In genomic region chr1:179968284-179968993, GRCh38 we compare ENCODE assay signal across 23 cellular contexts. TPM values are rescaled to one million over a fixed set of nuclear protein-coding genes. Genes with fewer than 3 reads are reported as not detected.
A peak's percentile ranks its signal among the peaks of the same experiment; 100 is the strongest.
DNase-seq lines count a peak whose midpoint lies in the region; ATAC-seq and TF ChIP-seq lines count a peak whose summit lies in the region.
"Had no signal": no experiment of that assay in that cellular context is flagged by ENCODE, and none has a peak within 500 bp of the region (broad histone marks: within the 10 kb centered on the region; RNA-seq: fewer than 3 reads in every experiment).

No MANE protein-coding gene starts in this region.

- H3K9me3 ChIP-seq in ascending aorta (peaks cover 0 to 10% of the 10 kb centered on the region in 2 donors), tibial artery (no peaks in the 10 kb centered on the region)
- H3K9me3 ChIP-seq: pancreas had no signal

- no peak overlapping the region for H3K4me3 Mint-ChIP-seq in activated naive CD8-positive, alpha-beta T cell
- H3K4me3 Mint-ChIP-seq in activated naive CD8-positive, alpha-beta T cell treated with anti-CD3 and anti-CD28 coated beads, Interleukin-2, amount 50 U/mL, for 24 hours: no peak overlapping the region
- H3K4me3 Mint-ChIP-seq in nephron progenitor cell: no peak overlapping the region
- H3K4me3 Mint-ChIP-seq: activated CD4-positive, alpha-beta T cell treated with anti-CD3 and anti-CD28 coated beads, Interleukin-2, amount 10 ng/mL, durations not matched to agents 24 days and 14 days; type B pancreatic cell had no signal

- H3K27me3 Mint-ChIP-seq in activated naive CD8-positive, alpha-beta T cell: no peaks in the 10 kb centered on the region
- H3K27me3 Mint-ChIP-seq in activated naive CD8-positive, alpha-beta T cell treated with anti-CD3 and anti-CD28 coated beads, Interleukin-2, amount 50 U/mL, for 24 hours: no peaks in the 10 kb centered on the region
- H3K27me3 Mint-ChIP-seq in nephron progenitor cell (ENCODE audit: low read depth, poor library complexity): peaks cover 2% of the 10 kb centered on the region
- H3K27me3 Mint-ChIP-seq: activated CD4-positive, alpha-beta T cell treated with anti-CD3 and anti-CD28 coated beads, Interleukin-2, amount 10 ng/mL, durations not matched to agents 24 days and 14 days; naive B cell; type B pancreatic cell had no signal

- H3K36me3 ChIP-seq in ascending aorta (no peaks in the 10 kb centered on the region), tibial artery (no peaks in the 10 kb centered on the region)

- peaks cover 9 to 36% of the 10 kb centered on the region in 2 donors for H3K4me1 ChIP-seq in ascending aorta
- peaks cover 0 to 91% (median 31%) of the 10 kb centered on the region in 4 donors for H3K4me1 ChIP-seq in tibial artery
- H3K4me1 ChIP-seq: foreskin keratinocyte had no signal

- intact Hi-C loops in ascending aorta (cut with DNase I) (loop anchor here (2.0 to 5.0 kb wide), 2 partner anchors 14 to 39 kb away; partner anchors contain the start of gene CEP350), tibial artery (cut with DNase I; ENCODE audit: low total_unique reads) (no loop called here)

- H3K9me3 Mint-ChIP-seq in activated naive CD8-positive, alpha-beta T cell (ENCODE audit: low read depth): no peaks in the 10 kb centered on the region
- H3K9me3 Mint-ChIP-seq in activated naive CD8-positive, alpha-beta T cell treated with anti-CD3 and anti-CD28 coated beads, Interleukin-2, amount 50 U/mL, for 24 hours: no peaks in the 10 kb centered on the region
- peaks cover 51% of the 10 kb centered on the region for H3K9me3 Mint-ChIP-seq in nephron progenitor cell

- no peak for ATAC-seq in activated naive CD8-positive, alpha-beta T cell treated with anti-CD3 and anti-CD28 coated beads, Interleukin-2, amount 50 U/mL, for 24 hours
- ATAC-seq: foreskin keratinocyte had no signal

- peak overlapping the region; percentile 78 to 85 for H3K27ac ChIP-seq in ascending aorta
- H3K27ac ChIP-seq in tibial artery: peak overlapping the region; percentile 75
- H3K27ac ChIP-seq: foreskin keratinocyte, KMS-11, pancreas had no signal

- no peak for DNase-seq in activated naive CD8-positive, alpha-beta T cell treated with anti-CD3 and anti-CD28 coated beads, Interleukin-2, amount 50 U/mL, for 24 hours
- DNase-seq in ascending aorta (ENCODE audit: low spot score in 2 of 2) (no peak), nephron progenitor cell (no peak), tibial artery (no peak), NOMO-1 treated with DMSO at 0.1 percent for 48 hours (lab: John Stamatoyannopoulos, UW; ENCODE audit: unreplicated experiment) (no peak), NCI-H1092 (lab: John Stamatoyannopoulos, UW) (no peak), SKM-1 (lab: John Stamatoyannopoulos, UW; ENCODE audit: unreplicated experiment) (no peak)
- DNase-seq: 8988T; activated CD4-positive, alpha-beta T cell treated with anti-CD3 and anti-CD28 coated beads, Interleukin-2, amount 10 ng/mL, durations not matched to agents 24 days and 14 days; COR-L47; DND-41; foreskin keratinocyte; H7; kidney; mesenchymal stem cell; naive B cell; NCI-H1105; NCI-H524; pancreas had no signal

- peaks cover 65% of the 10 kb centered on the region for H3K4me1 Mint-ChIP-seq in activated naive CD8-positive, alpha-beta T cell (ENCODE audit: low read depth)
- peaks cover 55% of the 10 kb centered on the region for H3K4me1 Mint-ChIP-seq in activated naive CD8-positive, alpha-beta T cell treated with anti-CD3 and anti-CD28 coated beads, Interleukin-2, amount 50 U/mL, for 24 hours
- peaks cover 6% of the 10 kb centered on the region for H3K4me1 Mint-ChIP-seq in nephron progenitor cell

- H3K27me3 ChIP-seq in ascending aorta (no peaks in the 10 kb centered on the region), tibial artery (no peaks in the 10 kb centered on the region)
- H3K27me3 ChIP-seq: foreskin keratinocyte, pancreas had no signal

- TF ChIP-seq CTCF in ascending aorta (IDR thresholded peaks at IDR 0.05): no peak
- no peak for TF ChIP-seq CTCF in nephron progenitor cell (IDR thresholded peaks at IDR 0.05)
- TF ChIP-seq CTCF in tibial artery (IDR thresholded peaks at IDR 0.05): no peak

- H3K4me3 ChIP-seq in ascending aorta (no peak overlapping the region), tibial artery (no peak overlapping the region)
- H3K4me3 ChIP-seq: pancreas had no signal

- peak overlapping the region; percentile 52 for H3K27ac Mint-ChIP-seq in activated naive CD8-positive, alpha-beta T cell
- H3K27ac Mint-ChIP-seq in activated naive CD8-positive, alpha-beta T cell treated with anti-CD3 and anti-CD28 coated beads, Interleukin-2, amount 50 U/mL, for 24 hours: no peak overlapping the region
- H3K27ac Mint-ChIP-seq in nephron progenitor cell: peak overlapping the region; percentile 68
- H3K27ac Mint-ChIP-seq: activated T-helper 2 cell treated with anti-CD3 and anti-CD28 coated beads, Interferon-gamma antibody, Interleukin-2, Interleukin-4, amounts not matched to agents 10 μg/mL and 5 μg/mL and 100 μg/mL, durations not matched to agents 14 hours and 24 hours and 36 hours; type B pancreatic cell had no signal

- H3K36me3 Mint-ChIP-seq in activated naive CD8-positive, alpha-beta T cell: peaks cover 19% of the 10 kb centered on the region
- H3K36me3 Mint-ChIP-seq in activated naive CD8-positive, alpha-beta T cell treated with anti-CD3 and anti-CD28 coated beads, Interleukin-2, amount 50 U/mL, for 24 hours (ENCODE audit: low read depth): peaks cover 22% of the 10 kb centered on the region
- peaks cover 82% of the 10 kb centered on the region for H3K36me3 Mint-ChIP-seq in nephron progenitor cell (ENCODE audit: low read depth)

RNA-seq across cellular contexts. Expression of gene CEP350, which starts 13.8 kb away (rescaled TPM):
- 37.8 TPM for total RNA-seq in ascending aorta
